In genomic region chr5:32445831-32446614, GRCh38 we compare ENCODE assay signal across 12 cellular contexts. TPM values are rescaled to one million over a fixed set of nuclear protein-coding genes. Genes with fewer than 3 reads are reported as not detected.
A peak's percentile ranks its signal among the peaks of the same experiment; 100 is the strongest.
DNase-seq lines count a peak whose midpoint lies in the region; TF ChIP-seq lines count a peak whose summit lies in the region.
"Had no signal": no experiment of that assay in that cellular context is flagged by ENCODE, and none has a peak within 500 bp of the region (broad histone marks: within the 10 kb centered on the region; RNA-seq: fewer than 3 reads in every experiment).

No MANE protein-coding gene starts in this region.

- no peaks in the 10 kb centered on the region for H3K9me3 Mint-ChIP-seq in osteocyte (ENCODE audit: unreplicated experiment)

- peak; percentile 17 for DNase-seq in ELF-1 (ENCODE audit: low read depth, low spot score)
- DNase-seq in osteocyte (ENCODE audit: extremely low spot score, unreplicated experiment) = no peak
- no peak for DNase-seq in stimulated activated CD4-positive, alpha-beta T cell treated with anti-CD3 and anti-CD28 coated beads, Interleukin-12 subunit alpha, Interleukin-12 subunit beta, amount 100 ng/mL, for 4 hours
- DNase-seq in NCI-H345 treated with DMSO at 0.1 percent for 48 hours (lab: John Stamatoyannopoulos, UW; ENCODE audit: unreplicated experiment) = no peak
- no peak for DNase-seq in DMS79 treated with DMSO at 0.1 percent for 48 hours (lab: John Stamatoyannopoulos, UW)
- DNase-seq: activated CD8-positive, alpha-beta memory T cell treated with anti-CD3 and anti-CD28 coated beads, Interleukin-2, amount 50 U/mL, for 48 hours; HCEC 1CT; hippocampal formation; midbrain; T-helper 9 cell had no signal

- no peaks in the 10 kb centered on the region; the same call in 1 of the 2 replicates for H3K27me3 ChIP-seq in OCI-LY3 (ENCODE audit: low read depth, low read length)
- no peaks in the 10 kb centered on the region for H3K27me3 ChIP-seq in esophagus (ENCODE audit: control insufficient read depth in 1 of 2, insufficient read depth in 2 of 2, low read length in 2 of 2)

- 64 to 68% methylated on average over 20 to 23 of the region's 23 CpGs for WGBS in esophagus, 2 donors

- H3K36me3 ChIP-seq in OCI-LY3 (replicated peaks; ENCODE audit: low read depth, low read length) (no peaks in the 10 kb centered on the region), esophagus (ENCODE audit: control insufficient read depth in 2 of 2, insufficient read depth in 2 of 2, low read length in 1 of 2) (no peaks in the 10 kb centered on the region)

- peaks cover 34% of the 10 kb centered on the region for H3K79me2 ChIP-seq in OCI-LY3 (ENCODE audit: low read length)

- no peak overlapping the region for H3K9ac ChIP-seq in OCI-LY3 (ENCODE audit: low read length)

- H3K27ac Mint-ChIP-seq in osteocyte (ENCODE audit: unreplicated experiment) = peak overlapping the region; percentile 92

- H3K4me3 ChIP-seq in OCI-LY3 (ENCODE audit: low read length) = no peak overlapping the region
- no peak overlapping the region for H3K4me3 ChIP-seq in esophagus (ENCODE audit: low read depth in 1 of 2, low read length in 2 of 2)

- peak overlapping the region; percentile 44 for H3K4me2 ChIP-seq in OCI-LY3 (ENCODE audit: low read length)

- no peaks in the 10 kb centered on the region for H3K27me3 Mint-ChIP-seq in osteocyte (ENCODE audit: unreplicated experiment)

- no peaks in the 10 kb centered on the region for H3K36me3 Mint-ChIP-seq in osteocyte (ENCODE audit: unreplicated experiment)

- peaks cover 32% of the 10 kb centered on the region for H3K4me1 Mint-ChIP-seq in osteocyte (ENCODE audit: unreplicated experiment)

- H4K20me1 ChIP-seq in OCI-LY3 (ENCODE audit: insufficient read depth, low read length) = peaks cover 19% of the 10 kb centered on the region

- no peaks in the 10 kb centered on the region for H3K9me3 ChIP-seq in OCI-LY3 (ENCODE audit: insufficient read depth, low read length)
- H3K9me3 ChIP-seq in esophagus (ENCODE audit: control insufficient read depth in 2 of 2, insufficient read depth in 1 of 2, low read depth in 1 of 2, low read length in 1 of 2) = no peaks in the 10 kb centered on the region

- H3K4me1 ChIP-seq in OCI-LY3 (ENCODE audit: low read length) (peaks cover 26% of the 10 kb centered on the region), esophagus (ENCODE audit: control insufficient read depth in 2 of 2, insufficient read depth in 2 of 2, low read length in 1 of 2) (peaks cover 2 to 8% of the 10 kb centered on the region in 2 donors)

- H2AFZ ChIP-seq in OCI-LY3 (ENCODE audit: low read depth, low read length) = no peak overlapping the region

- no peak overlapping the region for H3K27ac ChIP-seq in OCI-LY3 (ENCODE audit: low read length)
- H3K27ac ChIP-seq in esophagus (ENCODE audit: low read depth in 2 of 2, low read length in 1 of 2) = peak overlapping the region; percentile 66 to 71

- H3K4me3 Mint-ChIP-seq in osteocyte (ENCODE audit: unreplicated experiment) = peak overlapping the region; percentile 86

- no peak for TF ChIP-seq CTCF in OCI-LY3 (IDR thresholded peaks at IDR 0.05; ENCODE audit: low read depth, low read length)
- no peak for TF ChIP-seq CTCF in osteocyte (IDR thresholded peaks at IDR 0.05)

RNA-seq across cellular contexts. Expression of gene ZFR, which starts 1.5 kb away (rescaled TPM):
- polyA plus RNA-seq in esophagus = 10 to 100 TPM; 21.8 to 21.9 TPM
- total RNA-seq in osteocyte = 85.6 and 87.1 TPM in 2 replicates
